ENCODE assay signal across 28 cellular contexts in genomic region chr11:116537121-116537520, GRCh38.
"Had no signal": no experiment of that assay in that cellular context is flagged by ENCODE, and none has a peak within 500 bp of the region (broad histone marks: within the 10 kb centered on the region; RNA-seq: fewer than 3 reads in every experiment).

No MANE protein-coding gene starts in this region.

- ATAC-seq: heart left ventricle; left colon; left lung; lower lobe of right lung; natural killer cell; right cardiac atrium; stimulated activated naive B cell treated with anti-CD40 and anti-IgM and Interleukin-4, amounts not matched to agents 10 μg/mL and 1 μg/mL and 100 μg/mL, for 72 hours; stimulated activated naive CD8-positive, alpha-beta T cell treated with anti-CD3 and anti-CD28 coated beads, Interleukin-15, Interleukin-2, amounts not matched to agents 100 U/mL and 50 U/mL, for 24 hours; upper lobe of right lung had no signal

- H3K4me3 ChIP-seq: heart left ventricle, left lung, lower lobe of right lung, ovary, prostate gland, smooth muscle cell, suprapubic skin, thoracic aorta, tibial artery, upper lobe of right lung had no signal

- DNase-seq: heart left ventricle; hypothalamus; immature natural killer cell; kidney; left colon; left lung; lower lobe of right lung; mammary epithelial cell; mesenchymal stem cell; naive B cell; natural killer cell; nephron progenitor cell; ovary; retina; right cardiac atrium; stimulated activated CD4-positive, alpha-beta T cell treated with anti-CD3 and anti-CD28 coated beads, Interleukin-1b, Interleukin-23, amount 100 ng/mL, for 48 hours; stimulated activated CD4-positive, alpha-beta T cell treated with anti-CD3 and anti-CD28 coated beads, Interleukin-2, amount 100 ng/mL, for 48 hours; stimulated activated CD4-positive, alpha-beta T cell treated with anti-CD3 and anti-CD28 coated beads, Interleukin-4, amount 100 ng/mL, for 4 hours; stimulated activated CD8-positive, alpha-beta memory T cell treated with anti-CD3 and anti-CD28 coated beads, Interleukin-4, amount 100 ng/mL, for 48 hours; stimulated activated naive B cell treated with anti-CD40 and anti-IgM and Interleukin-4, amounts not matched to agents 10 μg/mL and 1 μg/mL and 100 μg/mL, for 72 hours; stimulated activated naive CD8-positive, alpha-beta T cell treated with anti-CD3 and anti-CD28 coated beads, Interleukin-15, Interleukin-2, amounts not matched to agents 100 U/mL and 50 U/mL, for 24 hours; trophoblast cell had no signal

- H3K27me3 ChIP-seq: ovary had no signal

- H3K9me3 ChIP-seq: left lung, lower lobe of right lung, ovary, prostate gland, suprapubic skin, thoracic aorta, upper lobe of right lung had no signal

- H3K36me3 ChIP-seq: heart left ventricle, left lung, lower lobe of right lung, ovary, prostate gland, suprapubic skin, thoracic aorta, tibial artery, upper lobe of right lung had no signal

- H3K4me1 ChIP-seq: heart left ventricle, left lung, lower lobe of right lung, prostate gland, suprapubic skin, tibial artery, upper lobe of right lung had no signal

- H3K27ac ChIP-seq: heart left ventricle, left lung, lower lobe of right lung, ovary, prostate gland, suprapubic skin, thoracic aorta, tibial artery, upper lobe of right lung had no signal
